6 cellular contexts compared by ENCODE assay signal in genomic region chr16:70204668-70205405, GRCh38. TPM values are rescaled to one million over a fixed set of nuclear protein-coding genes. Genes with fewer than 3 reads are reported as not detected.
"Had no signal": no experiment of that assay in that cellular context is flagged by ENCODE, and none has a peak within 500 bp of the region (broad histone marks: within the 10 kb centered on the region; RNA-seq: fewer than 3 reads in every experiment).

No MANE protein-coding gene starts in this region.

RNA-seq across cellular contexts. Expression of gene CLEC18C, which starts 31.2 kb away (rescaled TPM):
- total RNA-seq: osteocyte, pulmonary artery endothelial cell, right atrium auricular region, sigmoid colon had no signal
- polyA plus RNA-seq: naive thymus-derived CD4-positive, alpha-beta T cell; naive thymus-derived CD8-positive, alpha-beta T cell had no signal
